In genomic region chr5:126707080-126707479, GRCh38 we compare ENCODE assay signal across 25 cellular contexts.
"Had no signal": no experiment of that assay in that cellular context is flagged by ENCODE, and none has a peak within 500 bp of the region (broad histone marks: within the 10 kb centered on the region; RNA-seq: fewer than 3 reads in every experiment).

No MANE protein-coding gene starts in this region.

- H3K4me1 Mint-ChIP-seq: naive thymus-derived CD4-positive, alpha-beta T cell; nephron progenitor cell; stimulated activated memory B cell treated with anti-CD40 and anti-IgM and Interleukin-4, amounts not matched to agents 10 μg/mL and 1 μg/mL and 100 μg/mL, for 72 hours had no signal

- H3K27ac ChIP-seq: epithelial cell of prostate, heart right ventricle, left lung, prostate gland, right atrium auricular region, sigmoid colon, testis, tibial artery had no signal

- H3K27me3 ChIP-seq: left lung, right atrium auricular region, sigmoid colon, testis, tibial artery had no signal

- H3K4me3 ChIP-seq: heart right ventricle, left lung, prostate gland, right atrium auricular region, sigmoid colon, testis, tibial artery had no signal

- H3K27ac Mint-ChIP-seq: naive thymus-derived CD4-positive, alpha-beta T cell; nephron progenitor cell; stimulated activated memory B cell treated with anti-CD40 and anti-IgM and Interleukin-4, amounts not matched to agents 10 μg/mL and 1 μg/mL and 100 μg/mL, for 72 hours; type B pancreatic cell had no signal

- H3K4me1 ChIP-seq: heart right ventricle, left lung, prostate gland, right atrium auricular region, sigmoid colon, testis, tibial artery had no signal

- H3K9me3 ChIP-seq: left lung, prostate gland, right atrium auricular region, sigmoid colon, testis, tibial artery had no signal

- H3K9me3 Mint-ChIP-seq: stimulated activated memory B cell treated with anti-CD40 and anti-IgM and Interleukin-4, amounts not matched to agents 10 μg/mL and 1 μg/mL and 100 μg/mL, for 72 hours; type B pancreatic cell had no signal

- H3K36me3 ChIP-seq: heart right ventricle, left lung, prostate gland, right atrium auricular region, sigmoid colon, tibial artery had no signal

- ATAC-seq: esophagus mucosa; heart right ventricle; left cardiac atrium; left lung; naive thymus-derived CD4-positive, alpha-beta T cell; stimulated activated memory B cell treated with anti-CD40 and anti-IgM and Interleukin-4, amounts not matched to agents 10 μg/mL and 1 μg/mL and 100 μg/mL, for 72 hours; stimulated activated naive CD8-positive, alpha-beta T cell treated with anti-CD3 and anti-CD28 coated beads, Interleukin-15, Interleukin-2, amounts not matched to agents 100 U/mL and 50 U/mL, for 24 hours had no signal

- H3K27me3 Mint-ChIP-seq: naive thymus-derived CD4-positive, alpha-beta T cell; stimulated activated memory B cell treated with anti-CD40 and anti-IgM and Interleukin-4, amounts not matched to agents 10 μg/mL and 1 μg/mL and 100 μg/mL, for 72 hours; type B pancreatic cell had no signal

- H3K4me3 Mint-ChIP-seq: naive thymus-derived CD4-positive, alpha-beta T cell; nephron progenitor cell; stimulated activated memory B cell treated with anti-CD40 and anti-IgM and Interleukin-4, amounts not matched to agents 10 μg/mL and 1 μg/mL and 100 μg/mL, for 72 hours; type B pancreatic cell had no signal

- DNase-seq: cortex of kidney; foreskin melanocyte; glutamatergic neuron; heart right ventricle; hippocampal formation; left cardiac atrium; left lung; mesenchymal stem cell; midbrain; naive thymus-derived CD4-positive, alpha-beta T cell; nephron progenitor cell; nucleus accumbens; sigmoid colon; stimulated activated CD4-positive, alpha-beta T cell treated with anti-CD3 and anti-CD28 coated beads, Interleukin-2, amount 100 ng/mL, for 24 hours; stimulated activated CD4-positive, alpha-beta T cell treated with anti-CD3 and anti-CD28 coated beads, Interleukin-4, amount 100 ng/mL, for 4 hours; stimulated activated naive CD8-positive, alpha-beta T cell treated with anti-CD3 and anti-CD28 coated beads, Interleukin-15, Interleukin-2, amounts not matched to agents 100 U/mL and 50 U/mL, for 24 hours; substantia nigra; testis; tibial artery had no signal

- H3K36me3 Mint-ChIP-seq: stimulated activated memory B cell treated with anti-CD40 and anti-IgM and Interleukin-4, amounts not matched to agents 10 μg/mL and 1 μg/mL and 100 μg/mL, for 72 hours; type B pancreatic cell had no signal
